10 cellular contexts compared by ENCODE assay signal in the genomic region with DNA sequence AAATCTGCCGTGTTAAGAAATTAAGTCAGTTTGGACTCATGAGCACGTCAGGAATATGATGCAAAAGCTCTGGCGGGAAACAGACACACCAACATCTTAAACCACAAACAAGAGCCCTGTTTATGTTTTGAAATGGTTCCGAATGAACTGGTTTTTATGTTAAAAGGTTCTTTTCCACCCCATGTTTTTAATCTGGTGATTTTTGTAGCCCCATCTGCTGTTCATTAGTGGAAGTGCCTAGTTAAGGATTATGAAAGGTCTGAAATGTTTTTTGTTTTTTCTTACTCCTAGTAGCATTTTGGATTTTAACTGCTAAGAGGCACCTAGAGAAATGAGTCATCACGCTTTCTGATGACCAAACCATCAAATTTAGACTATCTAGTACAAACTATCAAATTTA.
A peak's percentile ranks its signal among the peaks of the same experiment; 100 is the strongest.
DNase-seq lines count a peak whose midpoint lies in the region; ATAC-seq and TF ChIP-seq lines count a peak whose summit lies in the region.
"Had no signal": no experiment of that assay in that cellular context is flagged by ENCODE, and none has a peak within 500 bp of the region (broad histone marks: within the 10 kb centered on the region; RNA-seq: fewer than 3 reads in every experiment).

No MANE protein-coding gene starts in this region.

- peak; percentile 61 for ATAC-seq in left lobe of liver
- no peak for ATAC-seq in stimulated activated memory B cell treated with anti-CD40 and anti-IgM and Interleukin-4, amounts not matched to agents 10 μg/mL and 1 μg/mL and 100 μg/mL, for 72 hours
- ATAC-seq in HG03354 (IDR thresholded peaks at IDR 0.05; ENCODE audit: poor library complexity, severe bottlenecking, unreplicated experiment) = no peak
- no peak for ATAC-seq in GM21529 (IDR thresholded peaks at IDR 0.05; ENCODE audit: unreplicated experiment)
- no peak for ATAC-seq in HG03469 (IDR thresholded peaks at IDR 0.05; ENCODE audit: unreplicated experiment)

- no peak overlapping the region for H3K27ac Mint-ChIP-seq in stimulated activated memory B cell treated with anti-CD40 and anti-IgM and Interleukin-4, amounts not matched to agents 10 μg/mL and 1 μg/mL and 100 μg/mL, for 72 hours

- TF ChIP-seq CTCF in GM13977 (IDR thresholded peaks at IDR 0.05; ENCODE audit: extremely low read depth, insufficient read depth, missing control alignments) = peak; percentile 41

- H3K9me3 Mint-ChIP-seq in stimulated activated memory B cell treated with anti-CD40 and anti-IgM and Interleukin-4, amounts not matched to agents 10 μg/mL and 1 μg/mL and 100 μg/mL, for 72 hours = no peaks in the 10 kb centered on the region

- DNase-seq in ACHN (peak; percentile 24), GM13977 (ENCODE audit: low spot score) (peak; percentile 34), SW480 (ENCODE audit: low spot score) (peak; percentile 4), left lobe of liver (ENCODE audit: low spot score) (no peak)
- DNase-seq: effector memory CD4-positive, alpha-beta T cell; NCI-H774 had no signal

- H3K4me1 Mint-ChIP-seq in stimulated activated memory B cell treated with anti-CD40 and anti-IgM and Interleukin-4, amounts not matched to agents 10 μg/mL and 1 μg/mL and 100 μg/mL, for 72 hours = no peaks in the 10 kb centered on the region

- in situ Hi-C loops in ACHN (cut with HindIII; ENCODE audit: low pct_ligation_motif_present, low pct_unique_long_range_greater_than_20kb, low sequenced_read_pairs) = loop anchor here (25.0 kb wide), 1 partner anchor 268 kb away; no protein-coding TSS in a partner anchor
- in situ Hi-C loops in GM13977 (cut with MboI; ENCODE audit: low pct_unique_long_range_greater_than_20kb, low sequenced_read_pairs, unreplicated experiment) = no loop called here

- H3K4me3 Mint-ChIP-seq in stimulated activated memory B cell treated with anti-CD40 and anti-IgM and Interleukin-4, amounts not matched to agents 10 μg/mL and 1 μg/mL and 100 μg/mL, for 72 hours = no peak overlapping the region

- H3K27me3 Mint-ChIP-seq in stimulated activated memory B cell treated with anti-CD40 and anti-IgM and Interleukin-4, amounts not matched to agents 10 μg/mL and 1 μg/mL and 100 μg/mL, for 72 hours = no peaks in the 10 kb centered on the region

- no peaks in the 10 kb centered on the region for H3K36me3 Mint-ChIP-seq in stimulated activated memory B cell treated with anti-CD40 and anti-IgM and Interleukin-4, amounts not matched to agents 10 μg/mL and 1 μg/mL and 100 μg/mL, for 72 hours
